ENCODE assay signal across 8 cellular contexts in the genomic region with DNA sequence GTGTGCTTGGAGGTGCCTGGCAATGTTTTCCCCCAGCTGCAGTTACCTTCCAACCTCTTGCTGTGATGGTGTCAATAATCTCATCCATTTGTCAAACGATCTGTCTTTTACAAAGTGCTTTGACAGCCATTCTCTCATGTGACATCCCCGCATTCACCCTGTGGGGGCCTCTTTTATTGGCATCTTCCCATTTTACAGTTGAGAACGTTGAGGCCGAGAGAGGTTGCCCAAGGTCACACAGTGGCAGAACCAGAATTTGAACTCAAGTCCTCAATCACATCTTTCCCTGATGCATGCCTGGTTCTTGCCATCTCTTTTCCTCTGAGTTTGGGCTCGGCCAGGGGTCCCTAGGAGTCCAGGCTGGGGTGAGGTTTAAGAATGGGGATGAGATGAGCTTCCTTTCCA. TPM values are rescaled to one million over a fixed set of nuclear protein-coding genes. Genes with fewer than 3 reads are reported as not detected.
A peak's percentile ranks its signal among the peaks of the same experiment; 100 is the strongest.
DNase-seq lines count a peak whose midpoint lies in the region; ATAC-seq and TF ChIP-seq lines count a peak whose summit lies in the region.

No MANE protein-coding gene starts in this region.

- H3K9me3 ChIP-seq in CD4-positive, alpha-beta T cell (ENCODE audit: control insufficient read depth, low read length) = no peaks in the 10 kb centered on the region
- H3K9me3 ChIP-seq in PC-3 (ENCODE audit: low read length) = no peaks in the 10 kb centered on the region
- peaks cover 14% of the 10 kb centered on the region for H3K9me3 ChIP-seq in endodermal cell (ENCODE audit: control insufficient read depth, low read length)
- H3K9me3 ChIP-seq in neutrophil = no peaks in the 10 kb centered on the region

- H3K27me3 ChIP-seq in CD4-positive, alpha-beta T cell (ENCODE audit: control insufficient read depth, insufficient read depth, low read length) = no peaks in the 10 kb centered on the region
- no peaks in the 10 kb centered on the region for H3K27me3 ChIP-seq in PC-3 (ENCODE audit: low read length)
- no peaks in the 10 kb centered on the region for H3K27me3 ChIP-seq in endodermal cell (ENCODE audit: control insufficient read depth, insufficient read depth, low read length, poor library complexity, severe bottlenecking)
- no peaks in the 10 kb centered on the region for H3K27me3 ChIP-seq in neutrophil

- ATAC-seq in CD4-positive, alpha-beta T cell (ENCODE audit: poor library complexity) = no peak
- ATAC-seq in PC-3 (no peak), GM18519 (IDR thresholded peaks at IDR 0.05; ENCODE audit: low FRiP score, unreplicated experiment) (no peak)

- TF ChIP-seq CTCF in CD4-positive, alpha-beta T cell (IDR thresholded peaks at IDR 0.05) = no peak
- no peak for TF ChIP-seq CTCF in PC-3 (conservative IDR thresholded peaks at IDR 0.05; ENCODE audit: low read depth, low read length)
- no peak for TF ChIP-seq CTCF in endodermal cell (conservative IDR thresholded peaks at IDR 0.05)
- no peak for TF ChIP-seq CTCF in neutrophil (IDR thresholded peaks at IDR 0.05)

- peak overlapping the region; percentile 98 for H3K4me2 ChIP-seq in PC-3 (ENCODE audit: low read length)

- peak overlapping the region; percentile 84 for H3K27ac Mint-ChIP-seq in CD4-positive, alpha-beta T cell
- peak overlapping the region; percentile 15 for H3K27ac Mint-ChIP-seq in endodermal cell

- H3K9ac ChIP-seq in PC-3 (ENCODE audit: low read length) (peak overlapping the region; percentile 93; the same call in 1 of the 2 replicates), endodermal cell (ENCODE audit: extremely low read depth, low read length, poor library complexity, severe bottlenecking) (no peak overlapping the region)

- peaks cover 50% of the 10 kb centered on the region for H3K4me1 Mint-ChIP-seq in CD4-positive, alpha-beta T cell (ENCODE audit: low read depth)
- peaks cover 21% of the 10 kb centered on the region for H3K4me1 Mint-ChIP-seq in endodermal cell

- H2AFZ ChIP-seq in PC-3 (ENCODE audit: low read length) = no peak overlapping the region

- POLR2A ChIA-PET in CD4-positive, alpha-beta T cell (lab: Charles Lee) = interaction anchor here (0.9 to 6.4 kb wide), 5 partner anchors 13 to 167 kb away, joined by 3 to 69 read pairs (median 18); a partner anchor contains a TSS
- POLR2A ChIA-PET in PC-3 (lab: Charles Lee; ENCODE audit: unreplicated experiment) = interaction anchor here (1.1 kb wide), 1 partner anchor 49 kb away, joined by 3 read pairs; a partner anchor contains a TSS

- 81 to 88% methylated on average over 4 to 5 of the region's 5 CpGs for WGBS in endodermal cell (ENCODE audit: insufficient coverage in 1 of 2, insufficient read length in 1 of 2), 2 experiments

- peak overlapping the region; percentile 98 for H3K4me3 ChIP-seq in PC-3 (ENCODE audit: low read length)
- H3K4me3 ChIP-seq in endodermal cell (ENCODE audit: low read length) = peak overlapping the region; percentile 96
- peak overlapping the region; percentile 96 to 98 for H3K4me3 ChIP-seq in neutrophil (ENCODE audit: low read depth in 1 of 2, low read length in 1 of 2)

- CTCF ChIA-PET in CD4-positive, alpha-beta T cell (lab: Charles Lee) = interaction anchor here (1.3 kb wide), 1 partner anchor 112 kb away, joined by 3 read pairs; a partner anchor contains a TSS
- CTCF ChIA-PET in PC-3 (lab: Charles Lee) = no interaction called here

- H3K36me3 Mint-ChIP-seq in CD4-positive, alpha-beta T cell (ENCODE audit: low read depth) = peaks cover 43% of the 10 kb centered on the region
- H3K36me3 Mint-ChIP-seq in endodermal cell (ENCODE audit: low read depth) = peaks cover 47% of the 10 kb centered on the region

- no peaks in the 10 kb centered on the region for H3K9me2 ChIP-seq in PC-3 (replicated peaks; ENCODE audit: low read length)

- H3K79me2 ChIP-seq in PC-3 (ENCODE audit: low read length) = peaks cover 47% of the 10 kb centered on the region

- H3K4me1 ChIP-seq in PC-3 (ENCODE audit: insufficient read depth, low read length) = peaks cover 22% of the 10 kb centered on the region
- H3K4me1 ChIP-seq in endodermal cell (ENCODE audit: control insufficient read depth, insufficient read depth, low read length) = peaks cover 9% of the 10 kb centered on the region
- peaks cover 37 to 38% of the 10 kb centered on the region in 2 experiments for H3K4me1 ChIP-seq in neutrophil (ENCODE audit: control insufficient read depth in 1 of 2, insufficient read depth in 1 of 2, low read depth in 1 of 2, low read length in 1 of 2)

- no peaks in the 10 kb centered on the region for H3F3A ChIP-seq in PC-3 (ENCODE audit: low read length, unreplicated experiment)

- DNase-seq in CD4-positive, alpha-beta T cell = no peak
- DNase-seq in PC-3 = no peak
- DNase-seq in endodermal cell = no peak
- no peak for DNase-seq in NCI-H2196 treated with DMSO at 0.1 percent for 48 hours (lab: John Stamatoyannopoulos, UW; ENCODE audit: unreplicated experiment)
- DNase-seq in activated effector memory CD4-positive, alpha-beta T cell treated with Interleukin-2 at 50 U/mL for 16 hours = no peak
- DNase-seq in Ammon's horn (ENCODE audit: low spot score) = no peak

- H4K20me1 ChIP-seq in PC-3 (ENCODE audit: low read length) = peaks cover 26% of the 10 kb centered on the region

- H3K36me3 ChIP-seq in PC-3 (ENCODE audit: low read depth, low read length) (peaks cover 22% of the 10 kb centered on the region), endodermal cell (ENCODE audit: control insufficient read depth, insufficient read depth, low read length) (peaks cover 50% of the 10 kb centered on the region), neutrophil (peaks cover 26% of the 10 kb centered on the region)

- no peaks in the 10 kb centered on the region for H3K9me3 Mint-ChIP-seq in CD4-positive, alpha-beta T cell
- peaks cover 8% of the 10 kb centered on the region for H3K9me3 Mint-ChIP-seq in endodermal cell

- peak overlapping the region; percentile 70 for H3K27ac ChIP-seq in CD4-positive, alpha-beta T cell (ENCODE audit: low read depth, low read length)
- H3K27ac ChIP-seq in PC-3 (ENCODE audit: low read length) (no peak overlapping the region), endodermal cell (ENCODE audit: low read depth, low read length) (no peak overlapping the region), neutrophil (peak overlapping the region; percentile 88)

- peak overlapping the region; percentile 98 for H3K4me3 Mint-ChIP-seq in CD4-positive, alpha-beta T cell
- H3K4me3 Mint-ChIP-seq in endodermal cell = peak overlapping the region; percentile 90

- intact Hi-C loops in CD4-positive, alpha-beta T cell (cut with DNase I, micrococcal nuclease) = loop anchor here in 1 of 2 experiments (5.0 kb wide), 1 partner anchor 53 kb away; no protein-coding TSS in a partner anchor
- intact Hi-C loops in PC-3 (cut with micrococcal nuclease) = no loop called here

- no TSS peak for BruUV-seq in PC-3 (replicated peaks; lab: Mats Ljungman, UMichigan)

- H3K27me3 Mint-ChIP-seq in CD4-positive, alpha-beta T cell = no peaks in the 10 kb centered on the region
- peaks cover 4% of the 10 kb centered on the region for H3K27me3 Mint-ChIP-seq in endodermal cell (ENCODE audit: insufficient read depth)

RNA-seq across cellular contexts. Expression of a gene that starts 1.5 kb away (rescaled TPM):
- 10 to 100 TPM; 13.1 to 14.1 TPM for total RNA-seq in CD4-positive, alpha-beta T cell
- 34.1 and 47.4 TPM in 2 replicates for total RNA-seq in PC-3 (2014; rRNA removed)
- 10 to 100 TPM; 44.6 to 50.2 TPM for total RNA-seq in endodermal cell
- 42.3 TPM for polyA plus RNA-seq in endodermal cell (2013, experiment 1 of 2)
- 39.7 TPM for polyA plus RNA-seq in endodermal cell (2013, experiment 2 of 2)

RNA-seq across cellular contexts. Expression of a gene that starts 13.3 kb away (rescaled TPM):
- total RNA-seq in CD4-positive, alpha-beta T cell = 10 to 100 TPM; 56.9 to 63.3 TPM
- total RNA-seq in PC-3 (2014; rRNA removed) = 53.0 and 60.9 TPM in 2 replicates
- total RNA-seq in endodermal cell = 100 to 1,000 TPM; 122 to 136 TPM
- polyA plus RNA-seq in endodermal cell (2013, experiment 1 of 2) = 128 TPM
- 112 TPM for polyA plus RNA-seq in endodermal cell (2013, experiment 2 of 2)

RNA-seq across cellular contexts. Expression of a gene that starts 20.3 kb away (rescaled TPM):
- 10 to 100 TPM in 1 of 2 experiments, 1 to 10 TPM in 1; 8.5 to 11.8 TPM for total RNA-seq in CD4-positive, alpha-beta T cell
- total RNA-seq in PC-3 (2014; rRNA removed) = 18.4 and 26.8 TPM in 2 replicates
- 10 to 100 TPM in 1 of 2 donors, 1 to 10 TPM in 1; 9.4 to 13.9 TPM for total RNA-seq in endodermal cell
- polyA plus RNA-seq in endodermal cell (2013, experiment 1 of 2) = 23.1 TPM
- polyA plus RNA-seq in endodermal cell (2013, experiment 2 of 2) = 23.0 TPM

RNA-seq across cellular contexts. Expression of a gene that starts 20.9 kb away (rescaled TPM):
- total RNA-seq in CD4-positive, alpha-beta T cell = 10 to 100 TPM; 54.6 to 57.6 TPM
- 60.6 and 70.3 TPM in 2 replicates for total RNA-seq in PC-3 (2014; rRNA removed)
- total RNA-seq in endodermal cell = 10 to 100 TPM; 77.4 to 80.1 TPM
- polyA plus RNA-seq in endodermal cell (2013, experiment 1 of 2) = 74.7 TPM
- polyA plus RNA-seq in endodermal cell (2013, experiment 2 of 2) = 86.3 TPM

RNA-seq across cellular contexts. Expression of a gene that starts 35.7 kb away (rescaled TPM):
- total RNA-seq in CD4-positive, alpha-beta T cell = under 1 TPM; 0.14 TPM
- total RNA-seq in PC-3 (2014; rRNA removed) (4.6 and 5.2 TPM in 2 replicates), endodermal cell (1 to 10 TPM; 6.2 to 9.9 TPM)
- polyA plus RNA-seq in endodermal cell (2013, experiment 1 of 2) = 3.2 TPM
- 2.6 TPM for polyA plus RNA-seq in endodermal cell (2013, experiment 2 of 2)

Comparison
In these comparisons a context has a peak if more than half of its experiments do, and no peak if none do; other contexts are left out.
1. H3K27ac ChIP-seq: peak in CD4-positive, alpha-beta T cell (single experiment) and neutrophil (single experiment); none in PC-3 (single experiment) and endodermal cell (single experiment).
2. Peak in every context shown above with its lines, with median percentiles within 50 percentile points of each other: H3K4me3 ChIP-seq.